ENCODE assay signal across 1 cellular context in the genomic region with DNA sequence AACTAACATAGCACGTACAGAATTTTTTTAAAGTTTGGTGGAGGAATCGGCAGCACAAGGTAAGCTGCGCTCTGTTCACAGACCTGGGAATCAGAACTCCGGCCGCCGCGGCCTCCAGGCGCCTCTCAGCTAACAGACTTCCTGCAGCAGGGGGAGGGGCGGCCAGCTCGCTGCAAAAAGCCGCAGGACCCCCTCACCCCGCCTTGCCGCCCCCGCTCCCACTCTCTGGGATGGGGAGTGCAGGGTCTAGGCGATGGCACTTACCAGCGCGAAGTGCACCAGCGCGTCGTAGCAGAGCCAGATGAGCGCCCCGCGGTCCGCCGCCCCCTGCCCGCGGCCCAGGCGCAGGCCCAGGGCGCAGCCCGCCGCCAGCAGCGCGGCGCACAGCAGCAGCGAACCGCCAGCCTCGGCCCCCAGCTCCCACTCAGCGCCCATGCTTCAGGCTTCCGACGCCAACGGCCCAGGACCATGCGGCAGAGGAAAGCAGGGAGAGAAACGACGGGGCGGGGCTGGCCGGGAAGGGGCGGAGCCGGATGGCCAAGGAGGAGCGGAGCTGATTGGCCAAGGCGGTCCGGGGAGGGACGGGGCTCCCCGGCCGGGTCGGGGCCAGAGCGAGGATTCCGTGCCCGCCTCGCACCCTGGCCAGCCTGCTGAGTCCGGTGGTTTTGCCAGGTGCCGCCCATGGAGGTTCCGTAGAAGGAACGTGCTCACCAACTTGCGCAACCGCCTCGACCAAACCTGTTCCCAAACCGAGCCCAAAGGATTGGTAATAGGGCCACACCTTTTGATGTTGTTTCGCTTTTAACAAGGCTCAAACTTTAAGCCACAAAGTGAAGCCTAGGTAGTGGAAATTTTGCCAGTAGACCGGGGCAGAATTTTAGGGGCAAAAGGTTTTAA.
TF ChIP-seq lines count a peak whose summit lies in the region.

A gene (minus strand): TSS at position 497 of the 897 bp plus-strand sequence. CDS start 62 bp downstream, at position 435.

TF ChIP-seq in HepG2, 621 proteins besides CTCF, POLR2A, EP300 and RAD21 (continued from another document and continues in another):
- TF ChIP-seq, protein P1, sequence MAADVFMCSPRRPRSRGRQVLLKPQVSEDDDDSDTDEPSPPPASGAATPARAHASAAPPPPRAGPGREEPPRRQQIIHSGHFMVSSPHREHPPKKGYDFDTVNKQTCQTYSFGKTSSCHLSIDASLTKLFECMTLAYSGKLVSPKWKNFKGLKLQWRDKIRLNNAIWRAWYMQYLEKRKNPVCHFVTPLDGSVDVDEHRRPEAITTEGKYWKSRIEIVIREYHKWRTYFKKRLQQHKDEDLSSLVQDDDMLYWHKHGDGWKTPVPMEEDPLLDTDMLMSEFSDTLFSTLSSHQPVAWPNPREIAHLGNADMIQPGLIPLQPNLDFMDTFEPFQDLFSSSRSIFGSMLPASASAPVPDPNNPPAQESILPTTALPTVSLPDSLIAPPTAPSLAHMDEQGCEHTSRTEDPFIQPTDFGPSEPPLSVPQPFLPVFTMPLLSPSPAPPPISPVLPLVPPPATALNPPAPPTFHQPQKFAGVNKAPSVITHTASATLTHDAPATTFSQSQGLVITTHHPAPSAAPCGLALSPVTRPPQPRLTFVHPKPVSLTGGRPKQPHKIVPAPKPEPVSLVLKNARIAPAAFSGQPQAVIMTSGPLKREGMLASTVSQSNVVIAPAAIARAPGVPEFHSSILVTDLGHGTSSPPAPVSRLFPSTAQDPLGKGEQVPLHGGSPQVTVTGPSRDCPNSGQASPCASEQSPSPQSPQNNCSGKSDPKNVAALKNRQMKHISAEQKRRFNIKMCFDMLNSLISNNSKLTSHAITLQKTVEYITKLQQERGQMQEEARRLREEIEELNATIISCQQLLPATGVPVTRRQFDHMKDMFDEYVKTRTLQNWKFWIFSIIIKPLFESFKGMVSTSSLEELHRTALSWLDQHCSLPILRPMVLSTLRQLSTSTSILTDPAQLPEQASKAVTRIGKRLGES (CRISPR knock-in tag; IDR thresholded peaks at IDR 0.05; ENCODE audit: borderline replicate concordance) = no peak; the same call in 1 of the 2 replicates
- TF ChIP-seq ZFP36 (IDR thresholded peaks at IDR 0.05; ENCODE audit: borderline replicate concordance, low read depth, low read length, partially characterized antibody) (no peak), RBM22 (optimal IDR thresholded peaks at IDR 0.05; ENCODE audit: low read length) (no peak), SP140L (CRISPR knock-in tag; IDR thresholded peaks at IDR 0.05; ENCODE audit: borderline replicate concordance) (no peak; the same call in 1 of the 2 replicates), MYC (CRISPR knock-in tag; IDR thresholded peaks at IDR 0.05; ENCODE audit: borderline replicate concordance) (peak; percentile 99), ZSCAN9 (CRISPR knock-in tag; IDR thresholded peaks at IDR 0.05; ENCODE audit: borderline replicate concordance) (peak; percentile 59; the same call in 1 of the 2 replicates), SP5 (CRISPR knock-in tag; IDR thresholded peaks at IDR 0.05; ENCODE audit: borderline replicate concordance, low read depth) (peak; percentile 81), ZFP41 (CRISPR knock-in tag; IDR thresholded peaks at IDR 0.05; ENCODE audit: borderline replicate concordance) (peak; percentile 90), ZNF138 (CRISPR knock-in tag; IDR thresholded peaks at IDR 0.05; ENCODE audit: low read depth) (no peak; the same call in 1 of the 2 replicates), ARHGAP35 (CRISPR knock-in tag; IDR thresholded peaks at IDR 0.05; ENCODE audit: borderline replicate concordance) (peak; percentile 69; the same call in 1 of the 2 replicates), SNAI1 (CRISPR knock-in tag; IDR thresholded peaks at IDR 0.05; ENCODE audit: borderline replicate concordance) (no peak), ZNF44 (CRISPR knock-in tag; IDR thresholded peaks at IDR 0.05) (no peak), KDM2A (CRISPR knock-in tag; IDR thresholded peaks at IDR 0.05; ENCODE audit: borderline replicate concordance, low read depth) (peak; percentile 90; the same call in 1 of the 2 replicates), TARDBP (CRISPR knock-in tag; IDR thresholded peaks at IDR 0.05) (no peak), ZFP90 (CRISPR knock-in tag; IDR thresholded peaks at IDR 0.05; ENCODE audit: borderline replicate concordance) (peak; percentile 68; the same call in 1 of the 2 replicates), HMG20B (CRISPR knock-in tag; conservative IDR thresholded peaks at IDR 0.05) (0 out of 2 replicates have a peak, but pooled peaks have one; percentile 28), NCOA5 (CRISPR knock-in tag; IDR thresholded peaks at IDR 0.05) (no peak), MATR3 (CRISPR knock-in tag; IDR thresholded peaks at IDR 0.05) (no peak), FOXK2 (IDR thresholded peaks at IDR 0.05) (no peak), PITX1 (CRISPR knock-in tag; IDR thresholded peaks at IDR 0.05) (peak; percentile 68), PPARG (CRISPR knock-in tag; conservative IDR thresholded peaks at IDR 0.05) (no peak; the same call in 1 of the 2 replicates), ZNF788 (CRISPR knock-in tag; IDR thresholded peaks at IDR 0.05; ENCODE audit: borderline replicate concordance) (peak; percentile 81), ZNF772 (CRISPR knock-in tag; IDR thresholded peaks at IDR 0.05) (peak; percentile 90), PCBP1 (IDR thresholded peaks at IDR 0.05; ENCODE audit: borderline replicate concordance, low read depth, low read length) (no peak), ZNF431 (CRISPR knock-in tag; IDR thresholded peaks at IDR 0.05; ENCODE audit: borderline replicate concordance, low read depth) (peak; percentile 94), SMAD3 (CRISPR knock-in tag; IDR thresholded peaks at IDR 0.05) (peak; percentile 21; the same call in 1 of the 2 replicates), NONO (IDR thresholded peaks at IDR 0.05) (no peak), NONO (CRISPR knock-in tag; conservative IDR thresholded peaks at IDR 0.05) (peak; percentile 79), PHF8 (CRISPR knock-in tag; IDR thresholded peaks at IDR 0.05) (peak; percentile 82), ZBTB42 (CRISPR knock-in tag; IDR thresholded peaks at IDR 0.05) (no peak), ZSCAN30 (CRISPR knock-in tag; IDR thresholded peaks at IDR 0.05) (no peak), ONECUT2 (CRISPR knock-in tag; IDR thresholded peaks at IDR 0.05) (peak; percentile 31; the same call in 1 of the 2 replicates), ZNF816 (CRISPR knock-in tag; IDR thresholded peaks at IDR 0.05; ENCODE audit: borderline replicate concordance) (no peak), MZF1 (CRISPR knock-in tag; IDR thresholded peaks at IDR 0.05; ENCODE audit: borderline replicate concordance) (no peak), SIN3B (IDR thresholded peaks at IDR 0.05; ENCODE audit: low read length) (no peak), MAZ (IDR thresholded peaks at IDR 0.05; ENCODE audit: borderline replicate concordance, low read depth, low read length) (no peak), MAZ (CRISPR knock-in tag; IDR thresholded peaks at IDR 0.05; ENCODE audit: low read depth) (peak; percentile 85), FOXA1 (IDR thresholded peaks at IDR 0.05) (no peak), FOXA1 (CRISPR knock-in tag; IDR thresholded peaks at IDR 0.05) (0 out of 2 replicates have a peak, but pooled peaks have one; percentile 5), ZNF10 (CRISPR knock-in tag; IDR thresholded peaks at IDR 0.05; ENCODE audit: borderline replicate concordance, low read depth) (no peak), HOXA5 (CRISPR knock-in tag; IDR thresholded peaks at IDR 0.05) (0 out of 2 replicates have a peak, but pooled peaks have one; percentile 60), RFX1 (IDR thresholded peaks at IDR 0.05) (no peak), HOXA9 (CRISPR knock-in tag; IDR thresholded peaks at IDR 0.05; ENCODE audit: borderline replicate concordance) (no peak), SRSF1 (optimal IDR thresholded peaks at IDR 0.05; ENCODE audit: low read depth, low read length) (no peak), DNMT1 (CRISPR knock-in tag; IDR thresholded peaks at IDR 0.05) (no peak), YEATS4 (CRISPR knock-in tag; IDR thresholded peaks at IDR 0.05; ENCODE audit: borderline replicate concordance) (peak; percentile 92; the same call in 1 of the 2 replicates), JDP2 (CRISPR knock-in tag; IDR thresholded peaks at IDR 0.05; ENCODE audit: borderline replicate concordance) (no peak; the same call in 1 of the 2 replicates), BRD4 (CRISPR knock-in tag; IDR thresholded peaks at IDR 0.05) (peak; percentile 58; the same call in 1 of the 2 replicates)
- TF ChIP-seq, protein P2, sequence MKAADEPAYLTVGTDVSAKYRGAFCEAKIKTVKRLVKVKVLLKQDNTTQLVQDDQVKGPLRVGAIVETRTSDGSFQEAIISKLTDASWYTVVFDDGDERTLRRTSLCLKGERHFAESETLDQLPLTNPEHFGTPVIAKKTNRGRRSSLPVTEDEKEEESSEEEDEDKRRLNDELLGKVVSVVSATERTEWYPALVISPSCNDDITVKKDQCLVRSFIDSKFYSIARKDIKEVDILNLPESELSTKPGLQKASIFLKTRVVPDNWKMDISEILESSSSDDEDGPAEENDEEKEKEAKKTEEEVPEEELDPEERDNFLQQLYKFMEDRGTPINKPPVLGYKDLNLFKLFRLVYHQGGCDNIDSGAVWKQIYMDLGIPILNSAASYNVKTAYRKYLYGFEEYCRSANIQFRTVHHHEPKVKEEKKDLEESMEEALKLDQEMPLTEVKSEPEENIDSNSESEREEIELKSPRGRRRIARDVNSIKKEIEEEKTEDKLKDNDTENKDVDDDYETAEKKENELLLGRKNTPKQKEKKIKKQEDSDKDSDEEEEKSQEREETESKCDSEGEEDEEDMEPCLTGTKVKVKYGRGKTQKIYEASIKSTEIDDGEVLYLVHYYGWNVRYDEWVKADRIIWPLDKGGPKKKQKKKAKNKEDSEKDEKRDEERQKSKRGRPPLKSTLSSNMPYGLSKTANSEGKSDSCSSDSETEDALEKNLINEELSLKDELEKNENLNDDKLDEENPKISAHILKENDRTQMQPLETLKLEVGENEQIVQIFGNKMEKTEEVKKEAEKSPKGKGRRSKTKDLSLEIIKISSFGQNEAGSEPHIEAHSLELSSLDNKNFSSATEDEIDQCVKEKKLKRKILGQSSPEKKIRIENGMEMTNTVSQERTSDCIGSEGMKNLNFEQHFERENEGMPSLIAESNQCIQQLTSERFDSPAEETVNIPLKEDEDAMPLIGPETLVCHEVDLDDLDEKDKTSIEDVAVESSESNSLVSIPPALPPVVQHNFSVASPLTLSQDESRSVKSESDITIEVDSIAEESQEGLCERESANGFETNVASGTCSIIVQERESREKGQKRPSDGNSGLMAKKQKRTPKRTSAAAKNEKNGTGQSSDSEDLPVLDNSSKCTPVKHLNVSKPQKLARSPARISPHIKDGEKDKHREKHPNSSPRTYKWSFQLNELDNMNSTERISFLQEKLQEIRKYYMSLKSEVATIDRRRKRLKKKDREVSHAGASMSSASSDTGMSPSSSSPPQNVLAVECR (CRISPR knock-in tag; IDR thresholded peaks at IDR 0.05; ENCODE audit: borderline replicate concordance) = peak; percentile 79
- TF ChIP-seq, protein P3, sequence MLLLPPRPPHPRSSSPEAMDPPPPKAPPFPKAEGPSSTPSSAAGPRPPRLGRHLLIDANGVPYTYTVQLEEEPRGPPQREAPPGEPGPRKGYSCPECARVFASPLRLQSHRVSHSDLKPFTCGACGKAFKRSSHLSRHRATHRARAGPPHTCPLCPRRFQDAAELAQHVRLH (CRISPR knock-in tag; IDR thresholded peaks at IDR 0.05; ENCODE audit: borderline replicate concordance, low read depth) = peak; percentile 56; the same call in 1 of the 2 replicates
- TF ChIP-seq, protein P4, sequence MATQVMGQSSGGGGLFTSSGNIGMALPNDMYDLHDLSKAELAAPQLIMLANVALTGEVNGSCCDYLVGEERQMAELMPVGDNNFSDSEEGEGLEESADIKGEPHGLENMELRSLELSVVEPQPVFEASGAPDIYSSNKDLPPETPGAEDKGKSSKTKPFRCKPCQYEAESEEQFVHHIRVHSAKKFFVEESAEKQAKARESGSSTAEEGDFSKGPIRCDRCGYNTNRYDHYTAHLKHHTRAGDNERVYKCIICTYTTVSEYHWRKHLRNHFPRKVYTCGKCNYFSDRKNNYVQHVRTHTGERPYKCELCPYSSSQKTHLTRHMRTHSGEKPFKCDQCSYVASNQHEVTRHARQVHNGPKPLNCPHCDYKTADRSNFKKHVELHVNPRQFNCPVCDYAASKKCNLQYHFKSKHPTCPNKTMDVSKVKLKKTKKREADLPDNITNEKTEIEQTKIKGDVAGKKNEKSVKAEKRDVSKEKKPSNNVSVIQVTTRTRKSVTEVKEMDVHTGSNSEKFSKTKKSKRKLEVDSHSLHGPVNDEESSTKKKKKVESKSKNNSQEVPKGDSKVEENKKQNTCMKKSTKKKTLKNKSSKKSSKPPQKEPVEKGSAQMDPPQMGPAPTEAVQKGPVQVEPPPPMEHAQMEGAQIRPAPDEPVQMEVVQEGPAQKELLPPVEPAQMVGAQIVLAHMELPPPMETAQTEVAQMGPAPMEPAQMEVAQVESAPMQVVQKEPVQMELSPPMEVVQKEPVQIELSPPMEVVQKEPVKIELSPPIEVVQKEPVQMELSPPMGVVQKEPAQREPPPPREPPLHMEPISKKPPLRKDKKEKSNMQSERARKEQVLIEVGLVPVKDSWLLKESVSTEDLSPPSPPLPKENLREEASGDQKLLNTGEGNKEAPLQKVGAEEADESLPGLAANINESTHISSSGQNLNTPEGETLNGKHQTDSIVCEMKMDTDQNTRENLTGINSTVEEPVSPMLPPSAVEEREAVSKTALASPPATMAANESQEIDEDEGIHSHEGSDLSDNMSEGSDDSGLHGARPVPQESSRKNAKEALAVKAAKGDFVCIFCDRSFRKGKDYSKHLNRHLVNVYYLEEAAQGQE (IDR thresholded peaks at IDR 0.05; ENCODE audit: borderline replicate concordance in 1 of 2, low read depth in 1 of 2, low read length in 2 of 2) = 0 out of 4 replicates have a peak, but pooled peaks of 1 of the 2 experiments have one; percentile 8
- TF ChIP-seq, protein P5, sequence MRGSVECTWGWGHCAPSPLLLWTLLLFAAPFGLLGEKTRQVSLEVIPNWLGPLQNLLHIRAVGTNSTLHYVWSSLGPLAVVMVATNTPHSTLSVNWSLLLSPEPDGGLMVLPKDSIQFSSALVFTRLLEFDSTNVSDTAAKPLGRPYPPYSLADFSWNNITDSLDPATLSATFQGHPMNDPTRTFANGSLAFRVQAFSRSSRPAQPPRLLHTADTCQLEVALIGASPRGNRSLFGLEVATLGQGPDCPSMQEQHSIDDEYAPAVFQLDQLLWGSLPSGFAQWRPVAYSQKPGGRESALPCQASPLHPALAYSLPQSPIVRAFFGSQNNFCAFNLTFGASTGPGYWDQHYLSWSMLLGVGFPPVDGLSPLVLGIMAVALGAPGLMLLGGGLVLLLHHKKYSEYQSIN (CRISPR knock-in tag; IDR thresholded peaks at IDR 0.05; ENCODE audit: borderline replicate concordance) = no peak
- TF ChIP-seq, protein P6, sequence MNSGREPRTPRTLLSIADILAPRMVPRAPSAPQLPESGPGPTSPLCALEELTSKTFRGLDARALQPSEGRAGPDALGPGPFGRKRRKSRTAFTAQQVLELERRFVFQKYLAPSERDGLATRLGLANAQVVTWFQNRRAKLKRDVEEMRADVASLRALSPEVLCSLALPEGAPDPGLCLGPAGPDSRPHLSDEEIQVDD (CRISPR knock-in tag; IDR thresholded peaks at IDR 0.05; ENCODE audit: borderline replicate concordance) = peak; percentile 86; the same call in 1 of the 2 replicates
